ENCODE assay signal across 8 cellular contexts in the genomic region with DNA sequence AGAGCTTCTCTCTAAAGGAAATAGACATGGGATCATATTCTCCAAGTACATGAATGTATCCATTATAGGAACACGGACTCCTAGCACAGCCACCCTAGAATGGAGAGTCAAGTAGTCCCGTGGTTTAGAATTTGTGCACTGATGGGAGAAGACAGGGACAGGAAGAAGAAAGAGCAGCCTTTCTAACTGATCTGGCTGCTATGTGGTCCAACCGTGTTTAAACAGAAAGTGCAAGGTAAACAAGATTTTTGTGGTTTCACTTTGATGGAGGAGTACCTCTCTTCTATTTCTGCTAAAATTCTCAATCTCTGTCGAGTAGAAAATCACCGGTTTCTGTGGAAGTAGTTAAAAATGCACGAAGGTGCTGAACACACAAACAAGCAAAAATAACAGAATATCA.
A peak's percentile ranks its signal among the peaks of the same experiment; 100 is the strongest.
DNase-seq lines count a peak whose midpoint lies in the region; ATAC-seq, FAIRE-seq and TF ChIP-seq lines count a peak whose summit lies in the region.

No MANE protein-coding gene starts in this region.

- FAIRE-seq in GM12892 (lab: Jason Lieb, UNC) = peak; percentile 80

- no peak overlapping the region for H3K27ac ChIP-seq in tibial artery

- no peak overlapping the region for H3K27ac Mint-ChIP-seq in endothelial cell (ENCODE audit: unreplicated experiment)

- H3K27me3 ChIP-seq in tibial artery = no peaks in the 10 kb centered on the region

- TF ChIP-seq CTCF in endothelial cell (IDR thresholded peaks at IDR 0.05; ENCODE audit: unreplicated experiment) (no peak), tibial artery (IDR thresholded peaks at IDR 0.05) (no peak)

- H3K4me3 ChIP-seq in tibial artery = no peak overlapping the region

- no peaks in the 10 kb centered on the region for H3K36me3 Mint-ChIP-seq in endothelial cell (ENCODE audit: low read depth, unreplicated experiment)

- 0 out of 2 replicates have a peak, but pooled peaks have one; percentile 41 for TF ChIP-seq POLR2A in GM12892 (IDR thresholded peaks at IDR 0.05; ENCODE audit: low read depth, low read length)

- no peak for DNase-seq in GM12892 (ENCODE audit: insufficient read length)
- peak; percentile 3 for DNase-seq in astrocyte of the hippocampus (ENCODE audit: low read depth, low spot score)
- no peak for DNase-seq in endothelial cell (ENCODE audit: low spot score)
- DNase-seq in stimulated activated CD4-positive, alpha-beta T cell treated with anti-CD3 and anti-CD28 coated beads, Interleukin-12 subunit alpha, Interleukin-12 subunit beta, amount 100 ng/mL, for 4 hours = no peak
- DNase-seq in tibial artery = no peak
- DNase-seq in left ventricle myocardium superior = no peak

- H3K4me1 ChIP-seq in tibial artery = no peaks in the 10 kb centered on the region

- ATAC-seq in GM19455 (IDR thresholded peaks at IDR 0.05; ENCODE audit: unreplicated experiment) (peak; percentile 98), HG03442 (IDR thresholded peaks at IDR 0.05; ENCODE audit: unreplicated experiment) (peak; percentile 96), left ventricle myocardium superior (no peak)

- no peak overlapping the region for H3K4me3 Mint-ChIP-seq in endothelial cell (ENCODE audit: unreplicated experiment)

- H3K4me1 Mint-ChIP-seq in endothelial cell (ENCODE audit: unreplicated experiment) = no peaks in the 10 kb centered on the region

- H3K9me3 ChIP-seq in tibial artery = no peaks in the 10 kb centered on the region

- no peaks in the 10 kb centered on the region for H3K9me3 Mint-ChIP-seq in endothelial cell (ENCODE audit: unreplicated experiment)

- intact Hi-C loops in tibial artery (cut with DNase I; ENCODE audit: low total_unique reads) (no loop called here), left ventricle myocardium superior (cut with micrococcal nuclease) (no loop called here)

- H3K27me3 Mint-ChIP-seq in endothelial cell (ENCODE audit: unreplicated experiment) = no peaks in the 10 kb centered on the region

- H3K36me3 ChIP-seq in tibial artery = no peaks in the 10 kb centered on the region
